8 cellular contexts compared by ENCODE assay signal in the genomic region with DNA sequence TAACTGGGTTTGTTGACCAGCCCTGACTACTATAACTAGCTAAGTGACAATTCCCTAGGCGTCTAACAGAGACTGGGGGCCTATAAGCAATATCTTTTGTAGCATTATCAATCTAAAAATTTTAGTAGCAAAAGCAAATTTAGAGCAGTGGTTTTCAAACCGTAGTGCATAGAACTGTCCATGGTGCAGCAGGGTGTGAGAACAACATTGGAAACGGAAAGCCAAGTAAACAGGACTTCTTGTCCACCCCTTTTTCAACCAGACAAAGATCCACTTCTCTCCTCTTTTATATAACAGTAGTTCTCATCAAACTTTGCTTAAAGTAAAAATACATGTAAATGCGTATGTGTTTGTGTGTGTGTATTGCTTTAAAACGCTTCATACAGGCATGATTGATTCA.
"Had no signal": no experiment of that assay in that cellular context is flagged by ENCODE, and none has a peak within 500 bp of the region (broad histone marks: within the 10 kb centered on the region; RNA-seq: fewer than 3 reads in every experiment).

No MANE protein-coding gene starts in this region.

- H3K4me3 Mint-ChIP-seq: H9, HFFc6 had no signal

- H3K9me3 Mint-ChIP-seq: H9 had no signal

- FAIRE-seq: H1, H54, HTR-8/SVneo had no signal

- H3K27ac Mint-ChIP-seq: H9, HFFc6 had no signal

- DNase-seq: H9, HCEC 1CT, HFFc6, IMR-90, KG1 had no signal
